ENCODE assay signal across 9 cellular contexts in genomic region chr2:86807121-86807461, GRCh38. TPM values are rescaled to one million over a fixed set of nuclear protein-coding genes. Genes with fewer than 3 reads are reported as not detected.
DNase-seq lines count a peak whose midpoint lies in the region; ATAC-seq and TF ChIP-seq lines count a peak whose summit lies in the region.
"Had no signal": no experiment of that assay in that cellular context is flagged by ENCODE, and none has a peak within 500 bp of the region (broad histone marks: within the 10 kb centered on the region; RNA-seq: fewer than 3 reads in every experiment).

No MANE protein-coding gene starts in this region.

- CTCF ChIA-PET in WTC11 (lab: Charles Lee): interaction anchor here (0.9 to 1.5 kb wide), 4 partner anchors 16 to 289 kb away, joined by 3 to 5 read pairs (median 4); partner anchors contain the start of gene CD8A

- H3K27me3 ChIP-seq in HAP-1 (ENCODE audit: low read depth): no peaks in the 10 kb centered on the region
- H3K27me3 ChIP-seq in spleen (replicated peaks in 1 of 7): peaks cover 0 to 43% (median 26%) of the 10 kb centered on the region in 7 donors
- H3K27me3 ChIP-seq in body of pancreas: no peaks in the 10 kb centered on the region

- in situ Hi-C loops in HAP-1 (cut with MboI; ENCODE audit: low sequenced_read_pairs) (no loop called here), KBM-7 (cut with MboI; ENCODE audit: low pct_unique_long_range_greater_than_20kb, low sequenced_read_pairs) (no loop called here)

- WGBS in spleen, 5 donors: 31 to 45% (median 40%) methylated on average over 10 of the region's 10 CpGs
- WGBS in body of pancreas, 2 donors: 43 to 51% methylated on average over 10 of the region's 10 CpGs

- no peak overlapping the region for H3K27ac Mint-ChIP-seq in WTC11
- peak overlapping the region; percentile 28 for H3K27ac Mint-ChIP-seq in glutamatergic neuron (ENCODE audit: unreplicated experiment)

- peaks cover 15% of the 10 kb centered on the region for H3K4me1 Mint-ChIP-seq in WTC11
- H3K4me1 Mint-ChIP-seq in glutamatergic neuron (ENCODE audit: low read depth, unreplicated experiment): no peaks in the 10 kb centered on the region

- H3K9me3 Mint-ChIP-seq in WTC11: no peaks in the 10 kb centered on the region
- no peaks in the 10 kb centered on the region for H3K9me3 Mint-ChIP-seq in glutamatergic neuron (ENCODE audit: unreplicated experiment)

- no peak for DNase-seq in HAP-1 (ENCODE audit: low spot score in 2 of 2)
- no peak for DNase-seq in WTC11 (ENCODE audit: low spot score)
- no peak for DNase-seq in glutamatergic neuron
- DNase-seq in spleen: no peak
- DNase-seq in body of pancreas: no peak
- no peak for DNase-seq in NCI-H1436 treated with DMSO at 0.1 percent for 48 hours (lab: John Stamatoyannopoulos, UW)
- no peak for DNase-seq in KBM-7

- H3K9me3 ChIP-seq in HAP-1: no peaks in the 10 kb centered on the region
- H3K9me3 ChIP-seq in spleen: no peaks in the 10 kb centered on the region
- no peaks in the 10 kb centered on the region for H3K9me3 ChIP-seq in body of pancreas

- H3K36me3 ChIP-seq in HAP-1 (replicated peaks): no peaks in the 10 kb centered on the region
- no peaks in the 10 kb centered on the region for H3K36me3 ChIP-seq in spleen
- no peaks in the 10 kb centered on the region for H3K36me3 ChIP-seq in body of pancreas (replicated peaks in 1 of 2; ENCODE audit: insufficient read depth in 1 of 2, low read depth in 2 of 2)

- H3K36me3 Mint-ChIP-seq in WTC11 (no peaks in the 10 kb centered on the region), glutamatergic neuron (ENCODE audit: unreplicated experiment) (no peaks in the 10 kb centered on the region)

- no peak for ATAC-seq in WTC11
- no peak for ATAC-seq in body of pancreas
- no peak for ATAC-seq in HG03045 (IDR thresholded peaks at IDR 0.05; ENCODE audit: unreplicated experiment)

- peaks cover 15% of the 10 kb centered on the region for H3K4me1 ChIP-seq in HAP-1
- peaks cover 4 to 42% (median 34%) of the 10 kb centered on the region in 6 donors for H3K4me1 ChIP-seq in spleen
- H3K4me1 ChIP-seq in body of pancreas: peaks cover 19% of the 10 kb centered on the region

- H3K4me3 ChIP-seq in HAP-1 (peak overlapping the region; percentile 36), spleen (peak overlapping the region; percentile 24 to 71 (median 42)), body of pancreas (peak overlapping the region in 1 of 2 donors; percentile 18)

- H3K27ac ChIP-seq in spleen: peak overlapping the region in 7 of 8 donors; percentile 23 to 83 (median 76)
- H3K27ac ChIP-seq in body of pancreas: no peak overlapping the region

- POLR2A ChIA-PET in WTC11 (lab: Charles Lee): no interaction called here

- intact Hi-C loops in spleen (cut with DNase I; ENCODE audit: low total_unique reads): no loop called here
- intact Hi-C loops in body of pancreas (cut with DNase I): no loop called here

- H3K27me3 Mint-ChIP-seq in WTC11 (ENCODE audit: low read depth): peaks cover 50% of the 10 kb centered on the region
- peaks cover 2% of the 10 kb centered on the region for H3K27me3 Mint-ChIP-seq in glutamatergic neuron (ENCODE audit: unreplicated experiment)

- H3K4me3 Mint-ChIP-seq in WTC11 (peak overlapping the region; percentile 86), glutamatergic neuron (ENCODE audit: unreplicated experiment) (peak overlapping the region; percentile 93)

- TF ChIP-seq POLR2A in spleen (IDR thresholded peaks at IDR 0.05) (no peak), body of pancreas (IDR thresholded peaks at IDR 0.05) (no peak)

- no peak for TF ChIP-seq CTCF in WTC11 (IDR thresholded peaks at IDR 0.05)
- no peak for TF ChIP-seq CTCF in glutamatergic neuron (IDR thresholded peaks at IDR 0.05; ENCODE audit: partially characterized antibody, unreplicated experiment)
- no peak for TF ChIP-seq CTCF in spleen (IDR thresholded peaks at IDR 0.05 in 8 of 11, conservative IDR thresholded peaks at IDR 0.05 in 3 of 11)
- TF ChIP-seq CTCF in body of pancreas (IDR thresholded peaks at IDR 0.05): no peak

TF ChIP-seq in WTC11, 78 proteins besides CTCF, POLR2A, EP300 and RAD21:
- TF ChIP-seq NR2C2 (CRISPR knock-in tag; IDR thresholded peaks at IDR 0.05) (no peak), TEAD4 (CRISPR knock-in tag; IDR thresholded peaks at IDR 0.05) (no peak), CDX4 (CRISPR knock-in tag; IDR thresholded peaks at IDR 0.05; ENCODE audit: borderline replicate concordance) (no peak), ZNF416 (CRISPR knock-in tag; IDR thresholded peaks at IDR 0.05) (no peak), ESRRA (CRISPR knock-in tag; IDR thresholded peaks at IDR 0.05; ENCODE audit: borderline replicate concordance) (no peak), FOXP4 (CRISPR knock-in tag; IDR thresholded peaks at IDR 0.05) (no peak), ERG (CRISPR knock-in tag; IDR thresholded peaks at IDR 0.05) (no peak), CREB1 (CRISPR knock-in tag; IDR thresholded peaks at IDR 0.05) (no peak)

RNA-seq across cellular contexts. Expression of gene CD8A, which starts 16.4 kb away (rescaled TPM):
- 0.27 to 0.44 TPM (median 0.30 TPM) in 3 replicates for total RNA-seq in WTC11 (2021)
- total RNA-seq in glutamatergic neuron (ENCODE audit: unreplicated experiment): 0.59 TPM
- total RNA-seq in spleen: 100 to 1,000 TPM in 4 of 7 donors, 10 to 100 TPM in 3; 91.2 to 182 (median 111) TPM
- polyA plus RNA-seq in spleen: 10 to 100 TPM; 14.2 to 47.8 (median 21.4) TPM
- 1 to 10 TPM; 1.8 to 2.0 TPM for total RNA-seq in body of pancreas
- total RNA-seq: M059J had no signal

RNA-seq across cellular contexts. Expression of gene CD8B, which starts 54.6 kb away (rescaled TPM):
- total RNA-seq in WTC11 (2021): 0.70 to 0.73 TPM (median 0.71 TPM) in 3 replicates
- not detected for total RNA-seq in glutamatergic neuron (ENCODE audit: unreplicated experiment)
- 10 to 100 TPM in 6 of 7 donors, 1 to 10 TPM in 1; 9.3 to 24.3 (median 17.6) TPM for total RNA-seq in spleen
- polyA plus RNA-seq in spleen: 1 to 10 TPM; 5.0 to 9.8 (median 6.5) TPM
- total RNA-seq in body of pancreas: 1 to 10 TPM in 1 of 2 donors, not detected in 1; 5.7 TPM
- total RNA-seq: M059J had no signal

Comparison
In these comparisons a context has a peak if more than half of its experiments do, and no peak if none do; other contexts are left out.
1. H3K27ac ChIP-seq: peak in spleen (7 of 8); none in body of pancreas (0 of 4).
2. RNA of gene CD8A, which starts 16.4 kb away (total RNA-seq): 91.2 to 182 TPM in spleen; 1.8 to 2.0 TPM in body of pancreas, 0.59 TPM in glutamatergic neuron (single experiment) and 0.27 to 0.44 TPM in WTC11; every median in the first group is over 10 times any median in the second.